ENCODE assay signal across 23 cellular contexts in genomic region chr5:995318-995717, GRCh38. TPM values are rescaled to one million over a fixed set of nuclear protein-coding genes. Genes with fewer than 3 reads are reported as not detected.
A peak's percentile ranks its signal among the peaks of the same experiment; 100 is the strongest.
DNase-seq lines count a peak whose midpoint lies in the region; ATAC-seq and TF ChIP-seq lines count a peak whose summit lies in the region.
"Had no signal": no experiment of that assay in that cellular context is flagged by ENCODE, and none has a peak within 500 bp of the region (broad histone marks: within the 10 kb centered on the region; RNA-seq: fewer than 3 reads in every experiment).

No MANE protein-coding gene starts in this region.

- no peak overlapping the region for H3K27ac ChIP-seq in WERI-Rb-1
- no peak overlapping the region for H3K27ac ChIP-seq in osteoblast (ENCODE audit: low read depth, low read length)
- H3K27ac ChIP-seq in PC-3 (ENCODE audit: low read length), result no peak overlapping the region
- H3K27ac ChIP-seq: foreskin keratinocyte, psoas muscle, thoracic aorta had no signal

- H3K4me2 ChIP-seq in osteoblast (ENCODE audit: insufficient read depth, low read length), result no peak overlapping the region
- H3K4me2 ChIP-seq in PC-3 (ENCODE audit: low read length), result no peak overlapping the region

- no peak for TF ChIP-seq CTCF in WERI-Rb-1 (IDR thresholded peaks at IDR 0.05; ENCODE audit: low read depth, low read length)
- TF ChIP-seq CTCF in osteoblast (IDR thresholded peaks at IDR 0.05; ENCODE audit: extremely low read depth, low read depth, low read length), result no peak
- TF ChIP-seq CTCF in PC-3 (conservative IDR thresholded peaks at IDR 0.05; ENCODE audit: low read depth, low read length), result no peak

- H3K27me3 ChIP-seq in WERI-Rb-1 (ENCODE audit: insufficient read depth, low read depth, severe bottlenecking), result no peaks in the 10 kb centered on the region
- H3K27me3 ChIP-seq in osteoblast (ENCODE audit: insufficient read depth, low read length), result peaks cover 11% of the 10 kb centered on the region
- H3K27me3 ChIP-seq in PC-3 (ENCODE audit: low read length), result peaks cover 28% of the 10 kb centered on the region
- H3K27me3 ChIP-seq: breast epithelium had no signal

- H3F3A ChIP-seq in PC-3 (ENCODE audit: low read length, unreplicated experiment), result no peaks in the 10 kb centered on the region

- DNase-seq in Right ventricle myocardium superior, result peak; percentile 20
- no peak for DNase-seq in Right ventricle myocardium inferior (ENCODE audit: missing footprints)
- DNase-seq in WERI-Rb-1, result peak; percentile 6
- DNase-seq in osteoblast (ENCODE audit: insufficient read length, low spot score, missing footprints), result peak; percentile 69
- DNase-seq in PC-3, result no peak
- no peak for DNase-seq in UCSD-AML1 (lab: John Stamatoyannopoulos, UW; ENCODE audit: unreplicated experiment)
- DNase-seq: activated CD4-positive, alpha-beta T cell treated with anti-CD3 and anti-CD28 coated beads for 36 hours; activated naive CD4-positive, alpha-beta T cell; activated T-cell treated with anti-CD3 and anti-CD28 coated beads, Interleukin-2, amount 50 U/mL, for 24 hours; amniotic stem cell; effector memory CD4-positive, alpha-beta T cell; foreskin keratinocyte; GDM1; NCI-H2081; NCI-H226; psoas muscle; stimulated activated naive CD4-positive, alpha-beta T cell treated with Interleukin-2 at 50 U/mL for 16 hours; T-helper 1 cell had no signal

- no peaks in the 10 kb centered on the region for H4K20me1 ChIP-seq in osteoblast (ENCODE audit: insufficient read depth, low read length)
- H4K20me1 ChIP-seq in PC-3 (ENCODE audit: low read length), result no peaks in the 10 kb centered on the region

- CTCF ChIA-PET in PC-3 (lab: Charles Lee), result interaction anchor here (1.1 kb wide), 1 partner anchor 72 kb away, joined by 3 read pairs; no protein-coding TSS in a partner anchor

- no peak overlapping the region for H3K9ac ChIP-seq in PC-3 (ENCODE audit: low read length)

- POLR2A ChIA-PET in PC-3 (lab: Charles Lee; ENCODE audit: unreplicated experiment), result no interaction called here

- H3K4me1 ChIP-seq in osteoblast (ENCODE audit: insufficient read depth, low read length), result peaks cover 7% of the 10 kb centered on the region
- H3K4me1 ChIP-seq in PC-3 (ENCODE audit: insufficient read depth, low read length), result no peaks in the 10 kb centered on the region
- H3K4me1 ChIP-seq: breast epithelium, foreskin keratinocyte, psoas muscle had no signal

- intact Hi-C loops in Right ventricle myocardium superior (cut with DNase I), result loop anchor here (10.0 kb wide), 1 partner anchor 139 kb away; no protein-coding TSS in a partner anchor
- intact Hi-C loops in Right ventricle myocardium inferior (cut with DNase I), result loop anchor here (10.0 kb wide), 1 partner anchor 349 kb away; the partner anchor contains the start of gene CLPTM1L
- intact Hi-C loops in PC-3 (cut with micrococcal nuclease), result no loop called here

- H3K9me2 ChIP-seq in PC-3 (replicated peaks; ENCODE audit: low read length), result no peaks in the 10 kb centered on the region

- H2AFZ ChIP-seq in osteoblast (ENCODE audit: low read length) (no peak overlapping the region), PC-3 (ENCODE audit: low read length) (no peak overlapping the region)

- no peaks in the 10 kb centered on the region for H3K36me3 ChIP-seq in WERI-Rb-1
- H3K36me3 ChIP-seq in osteoblast (ENCODE audit: insufficient read depth, low read length), result no peaks in the 10 kb centered on the region
- no peaks in the 10 kb centered on the region for H3K36me3 ChIP-seq in PC-3 (ENCODE audit: low read depth, low read length)
- H3K36me3 ChIP-seq: breast epithelium, heart right ventricle, thoracic aorta had no signal

- H3K4me3 ChIP-seq in WERI-Rb-1 (ENCODE audit: low read depth, low read length) (no peak overlapping the region), osteoblast (ENCODE audit: insufficient read depth, low read length) (no peak overlapping the region), PC-3 (ENCODE audit: low read length) (no peak overlapping the region)
- H3K4me3 ChIP-seq: breast epithelium, psoas muscle, thoracic aorta had no signal

- H3K9me3 ChIP-seq in WERI-Rb-1 (ENCODE audit: severe bottlenecking) (no peaks in the 10 kb centered on the region), osteoblast (ENCODE audit: low read depth, low read length) (no peaks in the 10 kb centered on the region), PC-3 (ENCODE audit: low read length) (no peaks in the 10 kb centered on the region)
- H3K9me3 ChIP-seq: breast epithelium, heart right ventricle, psoas muscle, thoracic aorta had no signal

- no peaks in the 10 kb centered on the region for H3K79me2 ChIP-seq in osteoblast (ENCODE audit: insufficient read depth, low read length)
- no peaks in the 10 kb centered on the region for H3K79me2 ChIP-seq in PC-3 (ENCODE audit: low read length)

- ATAC-seq in Right ventricle myocardium superior (ENCODE audit: poor library complexity) (no peak), Right ventricle myocardium inferior (no peak), GM19395 (IDR thresholded peaks at IDR 0.05; ENCODE audit: unreplicated experiment) (no peak), PC-3 (no peak)
- ATAC-seq: activated CD4-positive, alpha-beta T cell treated with anti-CD3 and anti-CD28 coated beads for 36 hours; foreskin keratinocyte; heart right ventricle; left colon; psoas muscle had no signal

- no TSS peak for BruUV-seq in PC-3 (replicated peaks; lab: Mats Ljungman, UMichigan)

RNA-seq across cellular contexts. Expression of gene NKD2, which starts 13.3 kb away (rescaled TPM):
- total RNA-seq in Right ventricle myocardium superior (2.8 TPM), Right ventricle myocardium inferior (4.4 TPM), osteoblast (under 0.01 TPM in 1 of 2 replicates, not detected in the other), PC-3 (2014; rRNA removed) (1.6 and 6.7 TPM in 2 replicates)

Comparison
In these comparisons a context has a peak if more than half of its experiments do, and no peak if none do; other contexts are left out.
1. DNase-seq: peak in Right ventricle myocardium superior (single experiment), WERI-Rb-1 (single experiment) and osteoblast (single experiment); none in Right ventricle myocardium inferior (single experiment), PC-3 (single experiment) and UCSD-AML1 (single experiment).